In genomic region chr3:113844622-113845222, GRCh38 we compare ENCODE assay signal across 8 cellular contexts. TPM values are rescaled to one million over a fixed set of nuclear protein-coding genes. Genes with fewer than 3 reads are reported as not detected.
DNase-seq lines count a peak whose midpoint lies in the region; ATAC-seq and TF ChIP-seq lines count a peak whose summit lies in the region.

No MANE protein-coding gene starts in this region.

- no peaks in the 10 kb centered on the region for H3K79me2 ChIP-seq in H9 (ENCODE audit: insufficient read depth, low read length)

- H2AFZ ChIP-seq in H9 (ENCODE audit: low read length), result no peak overlapping the region

- no peaks in the 10 kb centered on the region for H3K36me3 ChIP-seq in naive thymus-derived CD4-positive, alpha-beta T cell (ENCODE audit: control insufficient read depth in 2 of 3, insufficient read depth in 3 of 3, low read length in 3 of 3)
- H3K36me3 ChIP-seq in CD8-positive, alpha-beta memory T cell (ENCODE audit: insufficient read depth, low read length), result no peaks in the 10 kb centered on the region

- peak; percentile 70 for TF ChIP-seq CTCF in H9 (conservative IDR thresholded peaks at IDR 0.05)

- H2BK120ac ChIP-seq in H9 (ENCODE audit: low read depth, low read length, poor library complexity, severe bottlenecking), result no peak overlapping the region

- H3K4me1 Mint-ChIP-seq in H9, result peaks cover 5 to 8% of the 10 kb centered on the region in 2 experiments; a peak in 3 of 4 replicates
- H3K4me1 Mint-ChIP-seq in naive thymus-derived CD4-positive, alpha-beta T cell, result no peaks in the 10 kb centered on the region
- H3K4me1 Mint-ChIP-seq in CD8-positive, alpha-beta memory T cell, result no peaks in the 10 kb centered on the region

- CTCF ChIA-PET in naive thymus-derived CD4-positive, alpha-beta T cell (lab: Charles Lee), result interaction anchor here (0.6 to 1.5 kb wide), 3 partner anchors 54 to 109 kb away, joined by 3 to 6 read pairs (median 4); no protein-coding TSS in a partner anchor
- CTCF ChIA-PET in CD8-positive, alpha-beta memory T cell (lab: Charles Lee), result interaction anchor here (0.9 to 1.7 kb wide), 8 partner anchors 10 to 109 kb away, joined by 3 to 8 read pairs (median 4); partner anchors contain the start of gene NAA50

- H2BK20ac ChIP-seq in H9 (ENCODE audit: low read depth, low read length, poor library complexity, severe bottlenecking), result no peak overlapping the region

- H4K91ac ChIP-seq in H9 (ENCODE audit: insufficient read length, low read depth, low read length), result no peak overlapping the region

- H3K4me2 ChIP-seq in H9 (ENCODE audit: insufficient read depth, insufficient read length, low read length), result no peak overlapping the region

- no peak overlapping the region for H3K23ac ChIP-seq in H9 (ENCODE audit: insufficient read length, low read depth, low read length)

- H3K23me2 ChIP-seq in H9 (ENCODE audit: insufficient read length, low read depth, low read length, poor library complexity, severe bottlenecking), result no peaks in the 10 kb centered on the region

- H3K4ac ChIP-seq in H9 (ENCODE audit: low read depth, low read length), result no peak overlapping the region

- no peak overlapping the region for H3T11ph ChIP-seq in H9 (ENCODE audit: low read length)

- H3K4me3 ChIP-seq in naive thymus-derived CD4-positive, alpha-beta T cell (ENCODE audit: low read length), result no peak overlapping the region
- no peak overlapping the region for H3K4me3 ChIP-seq in CD8-positive, alpha-beta memory T cell (ENCODE audit: low read length)

- H3K27me3 Mint-ChIP-seq in H9 (ENCODE audit: low read depth), result peaks cover 3% of the 10 kb centered on the region; the same call in 1 of the 2 replicates
- no peaks in the 10 kb centered on the region for H3K27me3 Mint-ChIP-seq in naive thymus-derived CD4-positive, alpha-beta T cell
- H3K27me3 Mint-ChIP-seq in CD8-positive, alpha-beta memory T cell, result peaks cover 1 to 5% of the 10 kb centered on the region in 2 donors

- H3K4me1 ChIP-seq in H9 (ENCODE audit: insufficient read depth, low read length), result no peaks in the 10 kb centered on the region
- no peaks in the 10 kb centered on the region for H3K4me1 ChIP-seq in naive thymus-derived CD4-positive, alpha-beta T cell (ENCODE audit: control insufficient read depth in 2 of 2, insufficient read depth in 2 of 2, low read length in 2 of 2)
- H3K4me1 ChIP-seq in CD8-positive, alpha-beta memory T cell (ENCODE audit: insufficient read depth, low read length), result no peaks in the 10 kb centered on the region

- no peaks in the 10 kb centered on the region for H4K20me1 ChIP-seq in H9 (ENCODE audit: control insufficient read depth, insufficient read depth, insufficient read length)

- no peak overlapping the region for H2BK12ac ChIP-seq in H9 (ENCODE audit: insufficient read length, low read depth, low read length)

- no peak overlapping the region for H2AK5ac ChIP-seq in H9 (ENCODE audit: insufficient read length, low read length)

- no peak overlapping the region for H3K27ac ChIP-seq in H9 (ENCODE audit: insufficient read length, low read depth, low read length)
- H3K27ac ChIP-seq in naive thymus-derived CD4-positive, alpha-beta T cell (ENCODE audit: low read depth, low read length), result no peak overlapping the region
- no peak overlapping the region for H3K27ac ChIP-seq in CD8-positive, alpha-beta memory T cell (ENCODE audit: low read depth, low read length)

- POLR2A ChIA-PET in naive thymus-derived CD4-positive, alpha-beta T cell (lab: Charles Lee), result interaction anchor here (0.8 kb wide), 1 partner anchor 68 kb away, joined by 3 read pairs; no protein-coding TSS in a partner anchor
- POLR2A ChIA-PET in CD8-positive, alpha-beta memory T cell (lab: Charles Lee), result no interaction called here

- H3K9me3 ChIP-seq in H9 (ENCODE audit: control insufficient read depth, low read depth, low read length), result no peaks in the 10 kb centered on the region
- no peaks in the 10 kb centered on the region for H3K9me3 ChIP-seq in naive thymus-derived CD4-positive, alpha-beta T cell (ENCODE audit: control insufficient read depth in 2 of 3, low read length in 3 of 3)
- no peaks in the 10 kb centered on the region for H3K9me3 ChIP-seq in CD8-positive, alpha-beta memory T cell (ENCODE audit: low read length)

- no peak overlapping the region for H3K56ac ChIP-seq in H9 (ENCODE audit: insufficient read length, low read depth, low read length)

- H3K27ac Mint-ChIP-seq in H9, result no peak overlapping the region
- no peak overlapping the region for H3K27ac Mint-ChIP-seq in naive thymus-derived CD4-positive, alpha-beta T cell
- no peak overlapping the region for H3K27ac Mint-ChIP-seq in CD8-positive, alpha-beta memory T cell

- no peak overlapping the region for H4K8ac ChIP-seq in H9 (replicated peaks; ENCODE audit: insufficient read length, low read depth, low read length)

- H4K5ac ChIP-seq in H9 (ENCODE audit: insufficient read length, low read depth, low read length), result no peak overlapping the region

- WGBS in H9 (ENCODE audit: extremely low coverage, insufficient read length, low lambda C conversion rate), result no CpG with 5 or more reads among the region's 4 CpGs

- no peaks in the 10 kb centered on the region for H3K79me1 ChIP-seq in H9 (ENCODE audit: insufficient read depth, low read depth, low read length, poor library complexity, severe bottlenecking)

- no peak overlapping the region for H3K9ac ChIP-seq in H9 (ENCODE audit: extremely low read depth, insufficient read length, low read length)

- no peak overlapping the region for H2BK5ac ChIP-seq in H9 (ENCODE audit: insufficient read length, low read length)

- intact Hi-C loops in naive thymus-derived CD4-positive, alpha-beta T cell (cut with micrococcal nuclease), result loop anchor here (1.0 to 10.0 kb wide), 2 partner anchors 69 to 310 kb away; no protein-coding TSS in a partner anchor

- H2BK15ac ChIP-seq in H9 (ENCODE audit: low read depth, low read length), result no peak overlapping the region

- DNase-seq in COR-L47 (lab: John Stamatoyannopoulos, UW) (peak; percentile 53), H9 (no peak), NCI-H526 treated with DMSO at 0.1 percent for 48 hours (lab: John Stamatoyannopoulos, UW) (peak; percentile 24), dermis blood vessel endothelial cell (peak; percentile 68)
- peak in 5 of 9 donors; percentile 7 to 25 (median 11) for DNase-seq in naive thymus-derived CD4-positive, alpha-beta T cell
- no peak for DNase-seq in activated CD4-positive, alpha-beta T cell treated with anti-CD3 and anti-CD28 coated beads for 1 hour
- DNase-seq in CD8-positive, alpha-beta memory T cell, result no peak

- ATAC-seq in naive thymus-derived CD4-positive, alpha-beta T cell, result peak; percentile 60
- ATAC-seq in HG03571 (IDR thresholded peaks at IDR 0.05; ENCODE audit: unreplicated experiment), result no peak

- no peaks in the 10 kb centered on the region for H3K36me3 Mint-ChIP-seq in H9 (ENCODE audit: insufficient read depth in 1 of 3, low read depth in 3 of 3)
- H3K36me3 Mint-ChIP-seq in naive thymus-derived CD4-positive, alpha-beta T cell, result no peaks in the 10 kb centered on the region
- no peaks in the 10 kb centered on the region for H3K36me3 Mint-ChIP-seq in CD8-positive, alpha-beta memory T cell

- H3K18ac ChIP-seq in H9 (ENCODE audit: insufficient read length, low read depth, low read length), result no peak overlapping the region

- H3K14ac ChIP-seq in H9 (ENCODE audit: insufficient read depth, low read length), result no peak overlapping the region

- no peaks in the 10 kb centered on the region for H3K9me3 Mint-ChIP-seq in H9
- no peaks in the 10 kb centered on the region for H3K9me3 Mint-ChIP-seq in naive thymus-derived CD4-positive, alpha-beta T cell
- no peaks in the 10 kb centered on the region for H3K9me3 Mint-ChIP-seq in CD8-positive, alpha-beta memory T cell

- no peak overlapping the region for H3K4me3 Mint-ChIP-seq in H9
- H3K4me3 Mint-ChIP-seq in naive thymus-derived CD4-positive, alpha-beta T cell, result no peak overlapping the region
- no peak overlapping the region for H3K4me3 Mint-ChIP-seq in CD8-positive, alpha-beta memory T cell

- H3K27me3 ChIP-seq in H9 (ENCODE audit: insufficient read depth, low read length), result no peaks in the 10 kb centered on the region
- no peaks in the 10 kb centered on the region for H3K27me3 ChIP-seq in naive thymus-derived CD4-positive, alpha-beta T cell (ENCODE audit: control insufficient read depth in 2 of 2, insufficient read depth in 2 of 2, low read length in 2 of 2)
- no peaks in the 10 kb centered on the region for H3K27me3 ChIP-seq in CD8-positive, alpha-beta memory T cell (ENCODE audit: insufficient read depth, low read length, poor library complexity, severe bottlenecking)

RNA-seq across cellular contexts. Expression of gene GRAMD1C, which starts 6.1 kb away (rescaled TPM):
- total RNA-seq in H9 (2021) (1.8 TPM in 2 replicates), dermis blood vessel endothelial cell (58.2 and 65.7 TPM in 2 replicates)
- under 1 TPM in 4 of 5 experiments, not detected in 1; 0.22 to 0.54 (median 0.28) TPM for total RNA-seq in naive thymus-derived CD4-positive, alpha-beta T cell
- polyA plus RNA-seq in naive thymus-derived CD4-positive, alpha-beta T cell, result under 1 TPM in 1 of 2 donors, not detected in 1; 0.13 TPM
- under 1 TPM; 0.47 to 0.81 TPM for total RNA-seq in CD8-positive, alpha-beta memory T cell
- polyA plus RNA-seq in CD8-positive, alpha-beta memory T cell, result 0.68 TPM

Comparison
In these comparisons a context has a peak if more than half of its experiments do, and no peak if none do; other contexts are left out.
1. DNase-seq: peak in COR-L47 (single experiment), NCI-H526 treated with DMSO at 0.1 percent for 48 hours (single experiment), dermis blood vessel endothelial cell (single experiment) and naive thymus-derived CD4-positive, alpha-beta T cell (5 of 9); none in H9 (single experiment), activated CD4-positive, alpha-beta T cell treated with anti-CD3 and anti-CD28 coated beads for 1 hour (single experiment) and CD8-positive, alpha-beta memory T cell (0 of 5).
2. RNA of gene GRAMD1C, which starts 6.1 kb away (total RNA-seq): 58.2 to 65.7 TPM in dermis blood vessel endothelial cell; 1.8 TPM in H9, 0.47 to 0.81 TPM in CD8-positive, alpha-beta memory T cell and 0.22 to 0.54 TPM in naive thymus-derived CD4-positive, alpha-beta T cell; every median in the first group is over 10 times any median in the second.